ENCODE assay signal across 21 cellular contexts in the genomic region with DNA sequence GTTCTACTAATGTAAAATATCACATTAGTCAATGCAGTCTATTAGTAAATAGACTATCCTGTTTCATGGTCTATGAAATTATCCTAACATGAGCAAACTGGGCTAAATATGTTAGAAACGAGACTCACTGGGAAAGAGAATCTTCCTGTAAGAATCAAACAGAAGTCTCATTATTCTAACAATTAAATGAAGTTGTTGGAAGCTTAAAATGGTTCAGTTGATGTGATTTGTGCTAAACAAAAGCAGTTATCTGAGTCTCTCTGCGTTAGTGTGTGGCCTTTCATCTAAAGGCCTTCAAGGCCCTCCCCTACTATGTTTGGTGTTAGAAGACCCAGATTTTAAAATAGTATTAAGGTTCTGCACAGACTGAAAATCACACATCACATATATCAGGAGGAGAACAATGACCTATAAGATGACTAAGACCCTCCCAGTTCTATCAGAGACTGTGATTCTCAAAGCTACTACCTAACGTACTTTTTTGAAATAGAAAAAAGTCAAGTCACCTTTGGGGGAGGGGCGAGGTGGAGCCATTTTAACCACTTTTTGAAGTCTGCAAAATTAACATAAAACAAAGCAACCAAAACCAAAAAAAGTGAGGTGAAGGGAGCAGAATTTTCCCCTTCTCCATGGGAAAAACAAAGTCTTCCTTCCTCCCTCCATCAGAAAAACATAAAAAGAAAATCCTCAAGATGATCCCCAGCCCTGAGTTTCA.
DNase-seq lines count a peak whose midpoint lies in the region; ATAC-seq, FAIRE-seq and TF ChIP-seq lines count a peak whose summit lies in the region.
"Had no signal": no experiment of that assay in that cellular context is flagged by ENCODE, and none has a peak within 500 bp of the region (broad histone marks: within the 10 kb centered on the region; RNA-seq: fewer than 3 reads in every experiment).

No MANE protein-coding gene starts in this region.

- H4K8ac ChIP-seq in mesendoderm (ENCODE audit: low read depth, low read length) = no peak overlapping the region

- H3K4me3 Mint-ChIP-seq in astrocyte (ENCODE audit: unreplicated experiment) = no peak overlapping the region
- H3K4me3 Mint-ChIP-seq: activated CD4-positive, alpha-beta T cell treated with anti-CD3 and anti-CD28 coated beads, Interleukin-2, amount 10 ng/mL, durations not matched to agents 24 days and 14 days; activated CD8-positive, alpha-beta memory T cell treated with anti-CD3 and anti-CD28 coated beads, Interleukin-2, amount 10 ng/mL, durations not matched to agents 7 days and 5 days; naive thymus-derived CD4-positive, alpha-beta T cell had no signal

- H2BK15ac ChIP-seq in mesendoderm (replicated peaks; ENCODE audit: low read depth) = no peak overlapping the region

- H3K36me3 Mint-ChIP-seq in astrocyte (ENCODE audit: low read depth, unreplicated experiment) = no peaks in the 10 kb centered on the region
- H3K36me3 Mint-ChIP-seq: activated CD8-positive, alpha-beta memory T cell treated with anti-CD3 and anti-CD28 coated beads, Interleukin-2, amount 10 ng/mL, durations not matched to agents 7 days and 5 days; naive thymus-derived CD4-positive, alpha-beta T cell had no signal

- TF ChIP-seq CTCF in astrocyte (IDR thresholded peaks at IDR 0.05; ENCODE audit: insufficient read depth, low read depth, low read length) (no peak), thoracic aorta (IDR thresholded peaks at IDR 0.05) (no peak)

- FAIRE-seq in astrocyte (lab: Jason Lieb, UNC) = no peak
- FAIRE-seq: kidney had no signal

- H3K79me2 ChIP-seq in astrocyte (ENCODE audit: insufficient read depth, low read length) = peaks cover 22% of the 10 kb centered on the region
- no peaks in the 10 kb centered on the region for H3K79me2 ChIP-seq in mesendoderm (ENCODE audit: control insufficient read depth, insufficient read depth, low read length)

- peaks cover 42% of the 10 kb centered on the region for H3K4me1 ChIP-seq in HUES48 (ENCODE audit: control insufficient read depth, insufficient read depth, low read length)
- H3K4me1 ChIP-seq in astrocyte (ENCODE audit: insufficient read depth, low read length) = peaks cover 21% of the 10 kb centered on the region
- peaks cover 1% of the 10 kb centered on the region for H3K4me1 ChIP-seq in mesendoderm (ENCODE audit: control insufficient read depth, low read depth, low read length)
- peaks cover 20 to 36% of the 10 kb centered on the region in 2 donors for H3K4me1 ChIP-seq in thoracic aorta (ENCODE audit: control insufficient read depth in 1 of 2, low read depth in 2 of 2)
- H3K4me1 ChIP-seq: SJCRH30 had no signal

- no peak overlapping the region for H3K4ac ChIP-seq in mesendoderm (ENCODE audit: low read depth, low read length)

- no peak overlapping the region for H3K4me2 ChIP-seq in astrocyte (ENCODE audit: low read length)
- H3K4me2 ChIP-seq in mesendoderm (ENCODE audit: low read length) = no peak overlapping the region

- H2AFZ ChIP-seq in astrocyte (ENCODE audit: low read depth, low read length) = no peak overlapping the region

- no peak for DNase-seq in astrocyte (ENCODE audit: low read depth)
- peak; percentile 31 for DNase-seq in mesendoderm
- no peak for DNase-seq in thoracic aorta (ENCODE audit: low spot score)
- DNase-seq in COLO668 (lab: John Stamatoyannopoulos, UW; ENCODE audit: unreplicated experiment) = no peak
- no peak for DNase-seq in D341Med (ENCODE audit: low spot score)
- no peak for DNase-seq in DMS79 treated with DMSO at 0.1 percent for 48 hours (lab: John Stamatoyannopoulos, UW)
- DNase-seq: activated CD4-positive, alpha-beta T cell treated with anti-CD3 and anti-CD28 coated beads, Interleukin-2, amount 10 ng/mL, durations not matched to agents 24 days and 14 days; activated CD8-positive, alpha-beta memory T cell treated with anti-CD3 and anti-CD28 coated beads, Interleukin-2, amount 10 ng/mL, durations not matched to agents 7 days and 5 days; erythroblast; hippocampal formation; KG1; kidney; MV-4-11; naive thymus-derived CD4-positive, alpha-beta T cell; NCI-H1694 treated with DMSO at 0.1 percent for 48 hours; NCI-H774; posterior cingulate gyrus; SJCRH30 had no signal

- H3K56ac ChIP-seq in mesendoderm (ENCODE audit: low read length) = no peak overlapping the region

- H3K36me3 ChIP-seq in HUES48 (ENCODE audit: control insufficient read depth, insufficient read depth, low read length) = no peaks in the 10 kb centered on the region
- no peaks in the 10 kb centered on the region for H3K36me3 ChIP-seq in astrocyte (ENCODE audit: insufficient read depth, low read length)
- no peaks in the 10 kb centered on the region for H3K36me3 ChIP-seq in mesendoderm (ENCODE audit: control insufficient read depth, insufficient read depth, low read length)
- H3K36me3 ChIP-seq in thoracic aorta = no peaks in the 10 kb centered on the region
- H3K36me3 ChIP-seq: SJCRH30 had no signal

- peaks cover 3% of the 10 kb centered on the region for H3K9me3 Mint-ChIP-seq in astrocyte (ENCODE audit: unreplicated experiment)
- H3K9me3 Mint-ChIP-seq: activated CD4-positive, alpha-beta T cell treated with anti-CD3 and anti-CD28 coated beads, Interleukin-2, amount 10 ng/mL, durations not matched to agents 24 days and 14 days had no signal

- H2AK5ac ChIP-seq in mesendoderm (ENCODE audit: low read length) = no peak overlapping the region

- H3K9ac ChIP-seq in HUES48 (ENCODE audit: low read depth, low read length) (peak overlapping the region; percentile 19; the same call in 1 of the 2 replicates), astrocyte (ENCODE audit: low read length) (no peak overlapping the region), mesendoderm (ENCODE audit: low read length) (no peak overlapping the region)

- H3K4me3 ChIP-seq in HUES48 (ENCODE audit: low read depth, low read length) (no peak overlapping the region), astrocyte (ENCODE audit: insufficient read depth, low read depth, low read length) (no peak overlapping the region), mesendoderm (ENCODE audit: low read length) (no peak overlapping the region), thoracic aorta (no peak overlapping the region)
- H3K4me3 ChIP-seq: SJCRH30 had no signal

- H3K27me3 ChIP-seq in HUES48 (ENCODE audit: control insufficient read depth, insufficient read depth, low read length) = no peaks in the 10 kb centered on the region
- H3K27me3 ChIP-seq in astrocyte (ENCODE audit: insufficient read depth, low read length) = no peaks in the 10 kb centered on the region
- H3K27me3 ChIP-seq in mesendoderm (ENCODE audit: insufficient read depth, low read length, poor library complexity) = no peaks in the 10 kb centered on the region
- no peaks in the 10 kb centered on the region for H3K27me3 ChIP-seq in thoracic aorta (replicated peaks; ENCODE audit: insufficient read depth)
- H3K27me3 ChIP-seq: foreskin keratinocyte, SJCRH30 had no signal

- WGBS in mesendoderm (ENCODE audit: extremely low coverage, insufficient coverage, low lambda C conversion rate) = no CpG with 5 or more reads among the region's 4 CpGs

- no peak overlapping the region for H2BK5ac ChIP-seq in mesendoderm (ENCODE audit: low read length)

- H3K27ac Mint-ChIP-seq in astrocyte (ENCODE audit: unreplicated experiment) = peak overlapping the region; percentile 28
- H3K27ac Mint-ChIP-seq: activated CD4-positive, alpha-beta T cell treated with anti-CD3 and anti-CD28 coated beads, Interleukin-2, amount 10 ng/mL, durations not matched to agents 24 days and 14 days; activated CD8-positive, alpha-beta memory T cell treated with anti-CD3 and anti-CD28 coated beads, Interleukin-2, amount 10 ng/mL, durations not matched to agents 7 days and 5 days; naive thymus-derived CD4-positive, alpha-beta T cell had no signal

- H4K5ac ChIP-seq in mesendoderm (ENCODE audit: low read length) = no peak overlapping the region

- H3K4me1 Mint-ChIP-seq in astrocyte (ENCODE audit: low read depth, unreplicated experiment) = peaks cover 26% of the 10 kb centered on the region
- H3K4me1 Mint-ChIP-seq: activated CD4-positive, alpha-beta T cell treated with anti-CD3 and anti-CD28 coated beads, Interleukin-2, amount 10 ng/mL, durations not matched to agents 24 days and 14 days; activated CD8-positive, alpha-beta memory T cell treated with anti-CD3 and anti-CD28 coated beads, Interleukin-2, amount 10 ng/mL, durations not matched to agents 7 days and 5 days; naive thymus-derived CD4-positive, alpha-beta T cell had no signal

- H3K27ac ChIP-seq in HUES48 (ENCODE audit: low read depth, low read length) (peak overlapping the region; percentile 25), astrocyte (ENCODE audit: low read depth, low read length) (peak overlapping the region; percentile 41), mesendoderm (ENCODE audit: low read depth, low read length) (no peak overlapping the region), thoracic aorta (peak overlapping the region; percentile 70 to 71)
- H3K27ac ChIP-seq: foreskin keratinocyte, SJCRH30 had no signal

- H2BK120ac ChIP-seq in mesendoderm (ENCODE audit: low read depth, low read length) = no peak overlapping the region

- H4K20me1 ChIP-seq in astrocyte (ENCODE audit: insufficient read depth, low read length) = no peaks in the 10 kb centered on the region

- ATAC-seq in thoracic aorta (ENCODE audit: insufficient number of reproducible peaks, low FRiP score, low read depth) = no peak
- ATAC-seq: activated CD8-positive, alpha-beta memory T cell treated with anti-CD3 and anti-CD28 coated beads, Interleukin-2, amount 10 ng/mL, durations not matched to agents 7 days and 5 days; naive thymus-derived CD4-positive, alpha-beta T cell; sciatic nerve had no signal

- peak overlapping the region; percentile 75 for H3K18ac ChIP-seq in mesendoderm (ENCODE audit: low read length)

- no peaks in the 10 kb centered on the region for H3K27me3 Mint-ChIP-seq in astrocyte (ENCODE audit: low read depth, unreplicated experiment)
- H3K27me3 Mint-ChIP-seq: activated CD4-positive, alpha-beta T cell treated with anti-CD3 and anti-CD28 coated beads, Interleukin-2, amount 10 ng/mL, durations not matched to agents 24 days and 14 days had no signal

- H3K79me1 ChIP-seq in mesendoderm (ENCODE audit: low read length) = no peaks in the 10 kb centered on the region

- H3K9me3 ChIP-seq in HUES48 (ENCODE audit: control insufficient read depth, insufficient read depth, low read length) (peaks cover 2% of the 10 kb centered on the region; the same call in 1 of the 2 replicates), astrocyte (ENCODE audit: insufficient read depth, low read depth, low read length) (no peaks in the 10 kb centered on the region), thoracic aorta (no peaks in the 10 kb centered on the region)

- no peak overlapping the region for H3K23ac ChIP-seq in mesendoderm (ENCODE audit: low read length)
